8 cellular contexts compared by ENCODE assay signal in genomic region chr10:21993360-21994001, GRCh38. TPM values are rescaled to one million over a fixed set of nuclear protein-coding genes. Genes with fewer than 3 reads are reported as not detected.
DNase-seq lines count a peak whose midpoint lies in the region; ATAC-seq and TF ChIP-seq lines count a peak whose summit lies in the region.

No MANE protein-coding gene starts in this region.

- peaks cover 20% of the 10 kb centered on the region for H3K4me1 Mint-ChIP-seq in brain

- no peak overlapping the region for H3K27ac Mint-ChIP-seq in brain

- peaks cover 0 to 8% (median 3%) of the 10 kb centered on the region in 5 experiments for H3K9me3 Mint-ChIP-seq in brain

- no peaks in the 10 kb centered on the region for H4K20me1 ChIP-seq in Karpas-422 (ENCODE audit: insufficient read depth, low read depth, low read length)

- no peaks in the 10 kb centered on the region for H3K9me2 ChIP-seq in Karpas-422 (replicated peaks; ENCODE audit: insufficient read depth, low read length)

- intact Hi-C loops in mucosa of descending colon (cut with DNase I, micrococcal nuclease), result no loop called here

- H3K36me3 ChIP-seq in Karpas-422 (ENCODE audit: insufficient read depth, low read length) (no peaks in the 10 kb centered on the region), mucosa of descending colon (ENCODE audit: low read depth) (no peaks in the 10 kb centered on the region)

- TF ChIP-seq CTCF in brain (conservative IDR thresholded peaks at IDR 0.05) (peak; percentile 48 to 74), mucosa of descending colon (IDR thresholded peaks at IDR 0.05) (no peak)

- H2AFZ ChIP-seq in Karpas-422 (ENCODE audit: low read length), result no peak overlapping the region

- H3K9ac ChIP-seq in Karpas-422 (ENCODE audit: low read length), result no peak overlapping the region

- no peaks in the 10 kb centered on the region for H3K9me3 ChIP-seq in Karpas-422 (ENCODE audit: low read length)
- H3K9me3 ChIP-seq in mucosa of descending colon, result no peaks in the 10 kb centered on the region

- no peaks in the 10 kb centered on the region for H3K79me2 ChIP-seq in Karpas-422 (ENCODE audit: low read length)

- DNase-seq in Caki2 (ENCODE audit: low read depth), result peak; percentile 47
- peak; percentile 58 for DNase-seq in Karpas-422
- DNase-seq in mucosa of descending colon, result no peak
- no peak for DNase-seq in midbrain (lab: John Stamatoyannopoulos, UW)
- DNase-seq in RPMI8226, result no peak
- DNase-seq in activated CD8-positive, alpha-beta memory T cell treated with anti-CD3 and anti-CD28 coated beads, Interleukin-2, amount 50 U/mL, for 48 hours, result no peak

- ATAC-seq in mucosa of descending colon, result peak; percentile 33
- no peak for ATAC-seq in HG02678 (IDR thresholded peaks at IDR 0.05; ENCODE audit: unreplicated experiment)

- no peak overlapping the region for H3K4me3 ChIP-seq in Karpas-422 (ENCODE audit: low read length)
- H3K4me3 ChIP-seq in mucosa of descending colon, result no peak overlapping the region

- H3K27ac ChIP-seq in Karpas-422 (ENCODE audit: low read length), result no peak overlapping the region

- H3K27me3 ChIP-seq in Karpas-422 (ENCODE audit: low read length), result no peaks in the 10 kb centered on the region

- peaks cover 2% of the 10 kb centered on the region for H3K36me3 Mint-ChIP-seq in brain

- no peaks in the 10 kb centered on the region for H3K27me3 Mint-ChIP-seq in brain

- H3K4me3 Mint-ChIP-seq in brain, result no peak overlapping the region

- H3K4me2 ChIP-seq in Karpas-422 (ENCODE audit: low read depth, low read length, poor library complexity, severe bottlenecking), result no peak overlapping the region

- in situ Hi-C loops in Caki2 (cut with HindIII; ENCODE audit: low pct_unique_long_range_greater_than_20kb, low sequenced_read_pairs), result no loop called here

- H3K4me1 ChIP-seq in Karpas-422 (ENCODE audit: low read length), result no peaks in the 10 kb centered on the region
- H3K4me1 ChIP-seq in mucosa of descending colon (ENCODE audit: low read depth), result no peaks in the 10 kb centered on the region

RNA-seq across cellular contexts. Expression of gene DNAJC1, which starts 10.0 kb away (rescaled TPM):
- 51.6 and 64.0 TPM in 2 replicates for total RNA-seq in Caki2 (2014; rRNA removed; shearing (Covaris generic); ENCODE audit: low replicate concordance)
- 3.2 and 4.4 TPM in 2 replicates for total RNA-seq in Karpas-422 (2014; rRNA removed; shearing (Covaris generic); ENCODE audit: low replicate concordance)
- 29.2 TPM for polyA plus RNA-seq in brain (ENCODE audit: insufficient read depth, low read depth, low replicate concordance)
- 10 to 100 TPM; 26.3 to 31.5 (median 30.3) TPM for total RNA-seq in mucosa of descending colon

Comparison
In these comparisons a context has a peak if more than half of its experiments do, and no peak if none do; other contexts are left out.
1. DNase-seq: peak in Caki2 (single experiment) and Karpas-422 (single experiment); none in mucosa of descending colon (0 of 3), midbrain (single experiment), RPMI8226 (single experiment) and activated CD8-positive, alpha-beta memory T cell treated with anti-CD3 and anti-CD28 coated beads, Interleukin-2, amount 50 U/mL, for 48 hours (single experiment).